In genomic region chr9:125893277-125893676, GRCh38 we compare ENCODE assay signal across 25 cellular contexts.
"Had no signal": no experiment of that assay in that cellular context is flagged by ENCODE, and none has a peak within 500 bp of the region (broad histone marks: within the 10 kb centered on the region; RNA-seq: fewer than 3 reads in every experiment).

No MANE protein-coding gene starts in this region.

- H3K9me3 ChIP-seq: SJSA1 had no signal

- DNase-seq: activated CD4-positive, alpha-beta T cell treated with anti-CD3 and anti-CD28 coated beads, Interleukin-2, amount 10 ng/mL, durations not matched to agents 24 days and 14 days; activated CD4-positive, alpha-beta T cell treated with anti-CD3 and anti-CD28 coated beads, Interleukin-2, amount 50 U/mL, for 48 hours; activated CD4-positive, CD25-positive, alpha-beta regulatory T cell treated with anti-CD3 and anti-CD28 coated beads, Interleukin-2, amount 50 U/mL, for 72 hours; activated CD8-positive, alpha-beta memory T cell treated with anti-CD3 and anti-CD28 coated beads, Interleukin-2, amount 10 ng/mL, durations not matched to agents 7 days and 5 days; activated effector memory CD4-positive, alpha-beta T cell treated with Interleukin-2 at 50 U/mL for 16 hours; activated naive CD4-positive, alpha-beta T cell; activated T-cell treated with anti-CD3 and anti-CD28 coated beads, Interleukin-2, amount 50 U/mL, for 24 hours; aorta; central memory CD4-positive, alpha-beta T cell; Kasumi-1; NCI-H1105; NCI-H1436; NCI-H187 treated with DMSO at 0.1 percent for 48 hours; NCI-H2171; NCI-H2227 treated with DMSO at 0.1 percent for 48 hours; NCI-H446 treated with DMSO at 0.1 percent for 48 hours; NCI-H524 treated with DMSO at 0.1 percent for 48 hours; NK-92 treated with Interleukin-12 subunit alpha and Interleukin-12 subunit beta, amount 100 ng/mL, for 24 hours; SHP77; T-helper 17 cell; T-helper 9 cell had no signal

- H3K36me3 ChIP-seq: SJSA1 had no signal

- H3K27ac ChIP-seq: SJSA1 had no signal

- FAIRE-seq: bronchial epithelial cell, RCC 7860 had no signal

- H3K4me1 ChIP-seq: SJSA1 had no signal

- ATAC-seq: activated CD8-positive, alpha-beta memory T cell treated with anti-CD3 and anti-CD28 coated beads, Interleukin-2, amount 10 ng/mL, durations not matched to agents 7 days and 5 days; T-helper 17 cell; WTC11 had no signal

- H3K4me3 ChIP-seq: SJSA1 had no signal
